7 cellular contexts compared by ENCODE assay signal in genomic region chr11:67990546-67991346, GRCh38. TPM values are rescaled to one million over a fixed set of nuclear protein-coding genes. Genes with fewer than 3 reads are reported as not detected.
DNase-seq lines count a peak whose midpoint lies in the region; ATAC-seq and TF ChIP-seq lines count a peak whose summit lies in the region.
"Not testable (repeated sequence)": the region's sequence is repeated elsewhere in the genome, so short reads cannot be mapped to it uniquely, and the experiment has no call there.
"Had no signal": no experiment of that assay in that cellular context is flagged by ENCODE, and none has a peak within 500 bp of the region (broad histone marks: within the 10 kb centered on the region; RNA-seq: fewer than 3 reads in every experiment).

No MANE protein-coding gene starts in this region.

- not testable (repeated sequence) for H3K36me3 ChIP-seq in SK-N-SH (replicated peaks in 1 of 2; ENCODE audit: control insufficient read depth in 1 of 2, insufficient read depth in 2 of 2, low read length in 1 of 2)

- not testable (repeated sequence) for H3K27me3 Mint-ChIP-seq in chondrocyte (ENCODE audit: low read depth); stimulated activated naive B cell treated with anti-CD40 and anti-IgM and Interleukin-4, amounts not matched to agents 10 μg/mL and 1 μg/mL and 100 μg/mL, for 72 hours
- peaks cover 65% of the 10 kb centered on the region for H3K27me3 Mint-ChIP-seq in mesothelial cell of epicardium (ENCODE audit: low read depth)

- peak; percentile 45 to 67 for ATAC-seq in stimulated activated naive B cell treated with anti-CD40 and anti-IgM and Interleukin-4, amounts not matched to agents 10 μg/mL and 1 μg/mL and 100 μg/mL, for 72 hours (replicated peaks)

- POLR2A ChIA-PET in GM10248 (lab: Yijun Ruan, JAX); SK-N-SH (lab: Yijun Ruan, JAX): not testable (repeated sequence)

- H3K27ac ChIP-seq in SK-N-SH (ENCODE audit: low read depth in 2 of 2, low read length in 1 of 2) = not testable (repeated sequence)

- not testable (repeated sequence) for H3K27me3 ChIP-seq in SK-N-SH (ENCODE audit: insufficient read depth)

- H3K79me2 ChIP-seq in SK-N-SH (ENCODE audit: insufficient read depth) = not testable (repeated sequence)

- not testable (repeated sequence) for H3K27ac Mint-ChIP-seq in chondrocyte (ENCODE audit: unreplicated experiment); mesothelial cell of epicardium; stimulated activated naive B cell treated with anti-CD40 and anti-IgM and Interleukin-4, amounts not matched to agents 10 μg/mL and 1 μg/mL and 100 μg/mL, for 72 hours

- WGBS in SK-N-SH (ENCODE audit: low lambda C conversion rate) = 95% methylated on average over 8 of the region's 58 CpGs

- peak overlapping the region; percentile 6 for H3K4me3 Mint-ChIP-seq in chondrocyte (ENCODE audit: unreplicated experiment)
- H3K4me3 Mint-ChIP-seq in mesothelial cell of epicardium = peak overlapping the region; percentile 50
- H3K4me3 Mint-ChIP-seq in stimulated activated naive B cell treated with anti-CD40 and anti-IgM and Interleukin-4, amounts not matched to agents 10 μg/mL and 1 μg/mL and 100 μg/mL, for 72 hours = peak overlapping the region in 1 of 2 donors; percentile 16

- not testable (repeated sequence) for H3K9me3 Mint-ChIP-seq in chondrocyte (ENCODE audit: low read depth); mesothelial cell of epicardium; stimulated activated naive B cell treated with anti-CD40 and anti-IgM and Interleukin-4, amounts not matched to agents 10 μg/mL and 1 μg/mL and 100 μg/mL, for 72 hours

- not testable (repeated sequence) for H3K9me3 ChIP-seq in SK-N-SH

- not testable (repeated sequence) for H3F3A ChIP-seq in SK-N-SH (replicated peaks; ENCODE audit: insufficient read depth)

- not testable (repeated sequence) for TF ChIP-seq EP300 in SK-N-SH (IDR thresholded peaks at IDR 0.05; ENCODE audit: borderline replicate concordance in 1 of 2, low read depth in 1 of 2, low read length in 1 of 2)

- peak; percentile 28 for DNase-seq in GM10248 (ENCODE audit: extremely low spot score)
- DNase-seq in SK-N-SH = peak; percentile 19
- DNase-seq in chondrocyte (ENCODE audit: low spot score); mesothelial cell of epicardium (ENCODE audit: low spot score in 2 of 2, unreplicated experiment in 2 of 2); stimulated activated naive B cell treated with anti-CD40 and anti-IgM and Interleukin-4, amounts not matched to agents 10 μg/mL and 1 μg/mL and 100 μg/mL, for 72 hours: not testable (repeated sequence)

- not testable (repeated sequence) for H3K9me2 ChIP-seq in SK-N-SH

- not testable (repeated sequence) for H3K4me3 ChIP-seq in SK-N-SH (ENCODE audit: low read depth in 2 of 2, low read length in 1 of 2)
- H3K4me3 ChIP-seq in iPS-11a (ENCODE audit: low read depth, low read length) = peak overlapping the region; percentile 13

- CTCF ChIA-PET in GM10248 (lab: Yijun Ruan, JAX); SK-N-SH (lab: Yijun Ruan, JAX): not testable (repeated sequence)

- not testable (repeated sequence) for TF ChIP-seq RAD21 in SK-N-SH (IDR thresholded peaks at IDR 0.05; ENCODE audit: low read length)

- H2AFZ ChIP-seq in SK-N-SH (ENCODE audit: low read depth) = not testable (repeated sequence)

- not testable (repeated sequence) for H3K4me2 ChIP-seq in SK-N-SH

- not testable (repeated sequence) for H3K9ac ChIP-seq in SK-N-SH

- TF ChIP-seq CTCF in GM10248 (IDR thresholded peaks at IDR 0.05; ENCODE audit: control extremely low read depth, extremely low read depth, low read depth, missing control alignments); SK-N-SH (IDR thresholded peaks at IDR 0.05); chondrocyte (IDR thresholded peaks at IDR 0.05); mesothelial cell of epicardium (IDR thresholded peaks at IDR 0.05; ENCODE audit: unreplicated experiment): not testable (repeated sequence)

- not testable (repeated sequence) for H3K36me3 Mint-ChIP-seq in chondrocyte (ENCODE audit: low read depth); mesothelial cell of epicardium
- peaks cover 21% of the 10 kb centered on the region in 2 donors for H3K36me3 Mint-ChIP-seq in stimulated activated naive B cell treated with anti-CD40 and anti-IgM and Interleukin-4, amounts not matched to agents 10 μg/mL and 1 μg/mL and 100 μg/mL, for 72 hours

- H3K4me1 Mint-ChIP-seq in chondrocyte (ENCODE audit: low read depth); mesothelial cell of epicardium: not testable (repeated sequence)
- H3K4me1 Mint-ChIP-seq in stimulated activated naive B cell treated with anti-CD40 and anti-IgM and Interleukin-4, amounts not matched to agents 10 μg/mL and 1 μg/mL and 100 μg/mL, for 72 hours = peaks cover 15 to 36% of the 10 kb centered on the region in 2 donors

- not testable (repeated sequence) for H4K20me1 ChIP-seq in SK-N-SH (ENCODE audit: insufficient read depth)

- not testable (repeated sequence) for H3K4me1 ChIP-seq in SK-N-SH (ENCODE audit: control insufficient read depth in 1 of 2, insufficient read depth in 2 of 2, low read depth in 1 of 2, low read length in 1 of 2)

RNA-seq across cellular contexts. Expression of gene UNC93B1, which starts 13.2 kb away (rescaled TPM):
- 28.9 and 30.9 TPM in 2 replicates for polyA plus RNA-seq in SK-N-SH (2012; rRNA removed)
- polyA plus RNA-seq in SK-N-SH (2012; cell fraction: cytosol; rRNA removed) = 9.1 and 18.1 TPM in 2 replicates
- polyA plus RNA-seq in SK-N-SH (2012; cell fraction: nucleus; rRNA removed) = 85.6 and 104 TPM in 2 replicates
- total RNA-seq in chondrocyte = 14.4 to 16.6 TPM (median 15.9 TPM) in 3 replicates
- total RNA-seq in mesothelial cell of epicardium = 19.0 to 23.7 TPM (median 20.4 TPM) in 3 replicates

RNA-seq across cellular contexts. Expression of gene ALDH3B1, which starts 19.4 kb away (rescaled TPM):
- 14.9 and 15.9 TPM in 2 replicates for polyA plus RNA-seq in SK-N-SH (2012; rRNA removed)
- polyA plus RNA-seq in SK-N-SH (2012; cell fraction: cytosol; rRNA removed) = 6.7 and 10.3 TPM in 2 replicates
- 20.7 and 23.3 TPM in 2 replicates for polyA plus RNA-seq in SK-N-SH (2012; cell fraction: nucleus; rRNA removed)
- 10.8 to 14.3 TPM (median 13.1 TPM) in 3 replicates for total RNA-seq in chondrocyte
- total RNA-seq in mesothelial cell of epicardium = 1.4 to 1.8 TPM (median 1.7 TPM) in 3 replicates
- polyA plus RNA-seq: CD4-positive, alpha-beta memory T cell had no signal

RNA-seq across cellular contexts. Expression of gene NDUFS8, which starts 39.7 kb away (rescaled TPM):
- polyA plus RNA-seq in SK-N-SH (2012; rRNA removed) = 87.2 and 123 TPM in 2 replicates
- polyA plus RNA-seq in SK-N-SH (2012; cell fraction: cytosol; rRNA removed) = 58.2 and 80.4 TPM in 2 replicates
- 123 and 172 TPM in 2 replicates for polyA plus RNA-seq in SK-N-SH (2012; cell fraction: nucleus; rRNA removed)
- 140 to 172 TPM (median 143 TPM) in 3 replicates for total RNA-seq in chondrocyte
- total RNA-seq in mesothelial cell of epicardium = 125 to 140 TPM (median 132 TPM) in 3 replicates

RNA-seq across cellular contexts. Expression of gene TCIRG1, which starts 48.1 kb away (rescaled TPM):
- 0.58 and 0.73 TPM in 2 replicates for polyA plus RNA-seq in SK-N-SH (2012; rRNA removed)
- polyA plus RNA-seq in SK-N-SH (2012; cell fraction: cytosol; rRNA removed) = 0.13 and 0.29 TPM in 2 replicates
- polyA plus RNA-seq in SK-N-SH (2012; cell fraction: nucleus; rRNA removed) = 4.8 and 6.8 TPM in 2 replicates
- total RNA-seq in chondrocyte = 52.3 to 73.2 TPM (median 66.5 TPM) in 3 replicates
- total RNA-seq in mesothelial cell of epicardium = 60.0 to 63.4 TPM (median 60.5 TPM) in 3 replicates
